Comparison of ENCODE assay signal across 2 cellular contexts in genomic region chr3:186097663-186098451, GRCh38.
TF ChIP-seq lines count a peak whose summit lies in the region.

No MANE protein-coding gene starts in this region.

TF ChIP-seq in H1, 55 proteins besides CTCF, POLR2A, EP300 and RAD21 (continues in another document):
- TF ChIP-seq MAFK (IDR thresholded peaks at IDR 0.05; ENCODE audit: low read depth, low read length) (no peak), ATF2 (IDR thresholded peaks at IDR 0.05; ENCODE audit: low read length) (peak; percentile 31; the same call in 1 of the 2 replicates), SRF (IDR thresholded peaks at IDR 0.05; ENCODE audit: low read depth, low read length) (no peak), BRCA1 (IDR thresholded peaks at IDR 0.05; ENCODE audit: low read depth, low read length) (no peak), MAX (IDR thresholded peaks at IDR 0.05) (no peak), RBBP5 (IDR thresholded peaks at IDR 0.05; ENCODE audit: borderline replicate concordance, low read depth, low read length) (no peak), SIRT6 (IDR thresholded peaks at IDR 0.05; ENCODE audit: low read length) (no peak), TAF7 (optimal IDR thresholded peaks at IDR 0.05; ENCODE audit: borderline replicate concordance, low read depth, low read length) (no peak), JUND (IDR thresholded peaks at IDR 0.05; ENCODE audit: low read length) (peak; percentile 72; the same call in 1 of the 2 replicates), RNF2 (IDR thresholded peaks at IDR 0.05; ENCODE audit: borderline replicate concordance, low read depth, low read length, missing control alignments, poor library complexity, severe bottlenecking) (no peak), CHD2 (IDR thresholded peaks at IDR 0.05; ENCODE audit: low read length) (no peak), KDM1A (IDR thresholded peaks at IDR 0.05; ENCODE audit: borderline replicate concordance, low read length) (no peak), CREB1 (IDR thresholded peaks at IDR 0.05) (0 out of 2 replicates have a peak, but pooled peaks have one; percentile 19), KDM4A (IDR thresholded peaks at IDR 0.05; ENCODE audit: low read depth, low read length, severe bottlenecking) (no peak), GTF2F1 (IDR thresholded peaks at IDR 0.05; ENCODE audit: borderline replicate concordance, low read depth, low read length) (no peak), GABPA (IDR thresholded peaks at IDR 0.05; ENCODE audit: borderline replicate concordance, insufficient read depth, low read length) (no peak), RFX5 (IDR thresholded peaks at IDR 0.05; ENCODE audit: borderline replicate concordance, low read depth, low read length) (no peak), RXRA (IDR thresholded peaks at IDR 0.05; ENCODE audit: insufficient read depth, low read depth, low read length) (no peak), POU5F1 (IDR thresholded peaks at IDR 0.05; ENCODE audit: low read depth, low read length) (no peak), NRF1 (IDR thresholded peaks at IDR 0.05; ENCODE audit: low read depth, low read length) (no peak), CEBPB (IDR thresholded peaks at IDR 0.05; ENCODE audit: low read depth, low read length) (no peak), HDAC2 (IDR thresholded peaks at IDR 0.05; ENCODE audit: borderline replicate concordance in 1 of 2, low read depth in 2 of 2, low read length in 2 of 2) (peak in 1 of 2 experiments; percentile 71; a peak in 1 of 4 replicates), BACH1 (IDR thresholded peaks at IDR 0.05; ENCODE audit: low read length) (no peak), TEAD4 (IDR thresholded peaks at IDR 0.05; ENCODE audit: low read depth, low read length) (peak; percentile 72; the same call in 1 of the 2 replicates), CBX8 (IDR thresholded peaks at IDR 0.05; ENCODE audit: borderline replicate concordance, low read depth, low read length) (no peak), SIX5 (IDR thresholded peaks at IDR 0.05; ENCODE audit: low read depth, low read length) (no peak), FOSL1 (IDR thresholded peaks at IDR 0.05; ENCODE audit: insufficient read depth, low read depth, low read length) (no peak), BCL11A (IDR thresholded peaks at IDR 0.05; ENCODE audit: low read depth in 2 of 2, low read length in 2 of 2) (no peak), SIN3A (conservative IDR thresholded peaks at IDR 0.05 in 1 of 2, IDR thresholded peaks at IDR 0.05 in 1 of 2; ENCODE audit: low read depth in 1 of 2, low read length in 2 of 2) (0 out of 4 replicates have a peak, but pooled peaks of 1 of the 2 experiments have one; percentile 50), NANOG (IDR thresholded peaks at IDR 0.05; ENCODE audit: insufficient read depth, low read depth, low read length, poor library complexity, severe bottlenecking) (peak; percentile 35), EGR1 (IDR thresholded peaks at IDR 0.05; ENCODE audit: borderline replicate concordance, low read depth, low read length) (no peak), CBX5 (IDR thresholded peaks at IDR 0.05; ENCODE audit: low read depth, low read length) (no peak), ATF3 (IDR thresholded peaks at IDR 0.05; ENCODE audit: insufficient read depth, low read depth, low read length) (no peak), SP4 (IDR thresholded peaks at IDR 0.05; ENCODE audit: low read length) (0 out of 2 replicates have a peak, but pooled peaks have one; percentile 57), TCF12 (IDR thresholded peaks at IDR 0.05; ENCODE audit: low read depth, low read length) (0 out of 2 replicates have a peak, but pooled peaks have one; percentile 28), PHF8 (conservative IDR thresholded peaks at IDR 0.05; ENCODE audit: low read depth, low read length) (no peak), ASH2L (IDR thresholded peaks at IDR 0.05; ENCODE audit: low read length) (peak; percentile 57), YY1 (IDR thresholded peaks at IDR 0.05; ENCODE audit: low read depth, low read length) (no peak), SAP30 (IDR thresholded peaks at IDR 0.05; ENCODE audit: insufficient read depth, insufficient replicate concordance, low read length) (no peak), HDAC6 (IDR thresholded peaks at IDR 0.05; ENCODE audit: low read depth, low read length) (no peak), SUZ12 (IDR thresholded peaks at IDR 0.05; ENCODE audit: low read length) (no peak), E2F6 (IDR thresholded peaks at IDR 0.05) (no peak), KDM5A (IDR thresholded peaks at IDR 0.05; ENCODE audit: low read length) (no peak), CHD1 (IDR thresholded peaks at IDR 0.05; ENCODE audit: low read depth, low read length) (peak; percentile 80; the same call in 1 of the 2 replicates)

TF ChIP-seq in liver, 16 proteins besides CTCF, POLR2A, EP300 and RAD21:
- TF ChIP-seq RXRA (IDR thresholded peaks at IDR 0.05) (peak; percentile 49 to 53), YY1 (IDR thresholded peaks at IDR 0.05) (peak; percentile 90), JUND (IDR thresholded peaks at IDR 0.05) (peak; percentile 30 to 58), TAF1 (conservative IDR thresholded peaks at IDR 0.05) (peak; percentile 33), FOXA2 (IDR thresholded peaks at IDR 0.05) (peak; percentile 28), ZBTB33 (IDR thresholded peaks at IDR 0.05) (peak; percentile 63), MAX (IDR thresholded peaks at IDR 0.05) (peak; percentile 84), ATF3 (IDR thresholded peaks at IDR 0.05) (peak; percentile 45), HNF4G (IDR thresholded peaks at IDR 0.05) (peak; percentile 8), GABPA (IDR thresholded peaks at IDR 0.05 in 1 of 2, conservative IDR thresholded peaks at IDR 0.05 in 1 of 2) (no peak), NR2F2 (IDR thresholded peaks at IDR 0.05) (no peak), FOXA1 (IDR thresholded peaks at IDR 0.05) (no peak), SP1 (IDR thresholded peaks at IDR 0.05) (peak; percentile 82), HNF4A (conservative IDR thresholded peaks at IDR 0.05) (peak in 1 of 2 donors; percentile 55), EGR1 (IDR thresholded peaks at IDR 0.05; ENCODE audit: low read depth in 2 of 2) (peak in 1 of 2 donors; percentile 37), REST (IDR thresholded peaks at IDR 0.05) (no peak)
TF ChIP-seq in liver: peak in this region for 12.
